28 cellular contexts compared by ENCODE assay signal in genomic region chr1:202351725-202352124, GRCh38. TPM values are rescaled to one million over a fixed set of nuclear protein-coding genes. Genes with fewer than 3 reads are reported as not detected.
A peak's percentile ranks its signal among the peaks of the same experiment; 100 is the strongest.
DNase-seq lines count a peak whose midpoint lies in the region; ATAC-seq and TF ChIP-seq lines count a peak whose summit lies in the region.
"Had no signal": no experiment of that assay in that cellular context is flagged by ENCODE, and none has a peak within 500 bp of the region (broad histone marks: within the 10 kb centered on the region; RNA-seq: fewer than 3 reads in every experiment).

No MANE protein-coding gene starts in this region.

- ATAC-seq in Right ventricle myocardium superior (ENCODE audit: poor library complexity) = no peak
- ATAC-seq in GM19463 (IDR thresholded peaks at IDR 0.05; ENCODE audit: unreplicated experiment) = no peak
- ATAC-seq in HG02642 (IDR thresholded peaks at IDR 0.05; ENCODE audit: poor library complexity, unreplicated experiment) = no peak
- ATAC-seq: activated T-cell treated with anti-CD3 and anti-CD28 coated beads, Interleukin-2, amount 50 U/mL, for 72 hours; gastroesophageal sphincter; left colon had no signal

- no peak for DNase-seq in left ventricle myocardium inferior
- DNase-seq in Right ventricle myocardium superior = no peak
- DNase-seq in NCI-H524 treated with DMSO at 0.1 percent for 48 hours (lab: John Stamatoyannopoulos, UW) = peak; percentile 22
- DNase-seq in fibroblast of pulmonary artery (ENCODE audit: low read depth) = peak; percentile 22
- DNase-seq in AG08396 (ENCODE audit: low spot score) = no peak
- DNase-seq: activated CD4-positive, alpha-beta memory T cell treated with anti-CD3 and anti-CD28 coated beads for 36 hours; activated CD4-positive, alpha-beta T cell treated with anti-CD3 and anti-CD28 coated beads for 1 hour; activated T-cell treated with anti-CD3 and anti-CD28 coated beads, Interleukin-2, amount 50 U/mL, for 72 hours; CD8-positive, alpha-beta memory T cell; dermis blood vessel endothelial cell; hypothalamus; KBM-7; left colon; NCI-H1417; NCI-H2081 treated with DMSO at 0.1 percent for 48 hours; NCI-H774; ovary; Peyer's patch; SHP77 treated with DMSO at 0.1 percent for 48 hours; stimulated activated CD8-positive, alpha-beta memory T cell treated with anti-CD3 and anti-CD28 coated beads, Interleukin-4, amount 100 ng/mL, for 48 hours; stomach; tibial artery had no signal

- no peaks in the 10 kb centered on the region for H3K9me3 ChIP-seq in left ventricle myocardium inferior (replicated peaks)
- H3K9me3 ChIP-seq in subcutaneous abdominal adipose tissue (ENCODE audit: control insufficient read depth in 5 of 5, low read length in 5 of 5) = no peaks in the 10 kb centered on the region
- H3K9me3 ChIP-seq: esophagus muscularis mucosa, gastroesophageal sphincter, ovary, Peyer's patch, stomach, tibial artery, vagina had no signal

- peak overlapping the region; percentile 89 for H3K4me3 ChIP-seq in left ventricle myocardium inferior
- H3K4me3 ChIP-seq in fibroblast of pulmonary artery (replicated peaks; ENCODE audit: low read depth, low read length) = no peak overlapping the region
- no peak overlapping the region for H3K4me3 ChIP-seq in subcutaneous abdominal adipose tissue (ENCODE audit: low read depth in 1 of 5, low read length in 5 of 5)
- H3K4me3 ChIP-seq: esophagus muscularis mucosa, gastroesophageal sphincter, ovary, Peyer's patch, stomach, tibial artery, vagina had no signal

- peaks cover 57% of the 10 kb centered on the region for H3K4me1 ChIP-seq in left ventricle myocardium inferior
- H3K4me1 ChIP-seq in subcutaneous abdominal adipose tissue (ENCODE audit: control insufficient read depth in 5 of 5, insufficient read depth in 5 of 5, low read length in 5 of 5) = peaks cover 0 to 50% (median 23%) of the 10 kb centered on the region in 5 donors

- H3K27me3 ChIP-seq in left ventricle myocardium inferior (ENCODE audit: low read depth) (no peaks in the 10 kb centered on the region), subcutaneous abdominal adipose tissue (ENCODE audit: control insufficient read depth in 5 of 5, insufficient read depth in 4 of 5, low read length in 5 of 5) (no peaks in the 10 kb centered on the region)
- H3K27me3 ChIP-seq: esophagus muscularis mucosa, gastroesophageal sphincter, ovary, Peyer's patch, stomach, tibial artery, vagina had no signal

- peak overlapping the region; percentile 95 for H3K27ac ChIP-seq in left ventricle myocardium inferior (replicated peaks)
- peak overlapping the region; percentile 57 for H3K27ac ChIP-seq in subcutaneous abdominal adipose tissue (ENCODE audit: low read depth, low read length)
- H3K27ac ChIP-seq: esophagus muscularis mucosa, gastroesophageal sphincter, ovary, Peyer's patch, stomach, tibial artery, vagina had no signal

- no peaks in the 10 kb centered on the region for H3K36me3 ChIP-seq in left ventricle myocardium inferior
- H3K36me3 ChIP-seq in subcutaneous abdominal adipose tissue (ENCODE audit: control insufficient read depth in 5 of 5, insufficient read depth in 5 of 5, low read length in 5 of 5) = no peaks in the 10 kb centered on the region
- H3K36me3 ChIP-seq: esophagus muscularis mucosa, gastroesophageal sphincter, ovary, Peyer's patch, stomach, tibial artery, vagina had no signal

- H3K9ac ChIP-seq in subcutaneous abdominal adipose tissue (ENCODE audit: low read length in 5 of 5) = no peak overlapping the region

- no peak for TF ChIP-seq CTCF in left ventricle myocardium inferior (IDR thresholded peaks at IDR 0.05; ENCODE audit: borderline replicate concordance)
- no peak for TF ChIP-seq CTCF in fibroblast of pulmonary artery (IDR thresholded peaks at IDR 0.05; ENCODE audit: low read length, missing control alignments)

- intact Hi-C loops in left ventricle myocardium inferior (cut with micrococcal nuclease) = no loop called here
- intact Hi-C loops in Right ventricle myocardium superior (cut with DNase I) = loop anchor here (10.0 kb wide), 1 partner anchor 53 kb away; no protein-coding TSS in a partner anchor

RNA-seq across cellular contexts. Expression of gene PPP1R12B, which starts 3.2 kb away (rescaled TPM):
- 706 TPM for total RNA-seq in left ventricle myocardium inferior
- 636 TPM for total RNA-seq in Right ventricle myocardium superior

RNA-seq across cellular contexts. Expression of gene UBE2T, which starts 10.0 kb away (rescaled TPM):
- total RNA-seq in left ventricle myocardium inferior (11.8 TPM), Right ventricle myocardium superior (14.1 TPM)

Comparison
In these comparisons a context has a peak if more than half of its experiments do, and no peak if none do; other contexts are left out.
1. DNase-seq: peak in NCI-H524 treated with DMSO at 0.1 percent for 48 hours (single experiment) and fibroblast of pulmonary artery (single experiment); none in left ventricle myocardium inferior (single experiment), Right ventricle myocardium superior (single experiment) and AG08396 (single experiment).